13 cellular contexts compared by ENCODE assay signal in genomic region chr17:69870751-69871199, GRCh38.
DNase-seq lines count a peak whose midpoint lies in the region; ATAC-seq and TF ChIP-seq lines count a peak whose summit lies in the region.
"Had no signal": no experiment of that assay in that cellular context is flagged by ENCODE, and none has a peak within 500 bp of the region (broad histone marks: within the 10 kb centered on the region; RNA-seq: fewer than 3 reads in every experiment).

No MANE protein-coding gene starts in this region.

- H3K27me3 ChIP-seq in foreskin keratinocyte (no peaks in the 10 kb centered on the region), smooth muscle cell (ENCODE audit: low read depth) (no peaks in the 10 kb centered on the region)
- H3K27me3 ChIP-seq: adrenal gland had no signal

- 0% methylated on average over 3 of the region's 3 CpGs for WGBS in smooth muscle cell (ENCODE audit: low lambda C conversion rate)

- ATAC-seq in WTC11, result peak; percentile 93
- ATAC-seq in foreskin keratinocyte, result peak; percentile 71
- no peak for ATAC-seq in HG03280 (IDR thresholded peaks at IDR 0.05; ENCODE audit: unreplicated experiment)
- ATAC-seq: HepG2; natural killer cell treated with Interleukin-12 subunit alpha and Interleukin-12 subunit beta and Interleukin-15 and Interleukin-18, amount 100 ng/mL, for 72 hours had no signal

- peak overlapping the region; percentile 57 for H3K4me2 ChIP-seq in smooth muscle cell

- no peaks in the 10 kb centered on the region for H3K27me3 Mint-ChIP-seq in WTC11 (ENCODE audit: low read depth)
- H3K27me3 Mint-ChIP-seq: natural killer cell treated with Interleukin-12 subunit alpha and Interleukin-12 subunit beta and Interleukin-15 and Interleukin-18, amount 100 ng/mL, for 72 hours had no signal

- H3K4me1 Mint-ChIP-seq in WTC11, result peaks cover 45% of the 10 kb centered on the region

- H3K27ac ChIP-seq in HEK293 (ENCODE audit: extremely low read depth, low read depth, low read length) (no peak overlapping the region), foreskin keratinocyte (no peak overlapping the region), smooth muscle cell (ENCODE audit: low read depth) (peak overlapping the region; percentile 71)
- H3K27ac ChIP-seq: adrenal gland had no signal

- no peak for TF ChIP-seq CTCF in HEK293 (tag by site-specific recombination; IDR thresholded peaks at IDR 0.05)
- TF ChIP-seq CTCF in WTC11 (IDR thresholded peaks at IDR 0.05), result no peak
- TF ChIP-seq CTCF in foreskin keratinocyte (conservative IDR thresholded peaks at IDR 0.05), result no peak
- no peak for TF ChIP-seq CTCF in smooth muscle cell (IDR thresholded peaks at IDR 0.05; ENCODE audit: borderline replicate concordance, insufficient read depth, poor library complexity, severe bottlenecking)

- no peaks in the 10 kb centered on the region for H3K79me2 ChIP-seq in smooth muscle cell (ENCODE audit: low read depth)

- POLR2A ChIA-PET in HEK293 (lab: Yijun Ruan, JAX), result no interaction called here
- POLR2A ChIA-PET in WTC11 (lab: Charles Lee), result interaction anchor here (1.0 kb wide), 1 partner anchor 40 kb away, joined by 3 read pairs; no protein-coding TSS in a partner anchor

- no peaks in the 10 kb centered on the region for H4K20me1 ChIP-seq in smooth muscle cell (ENCODE audit: low read depth)

- CTCF ChIA-PET in HEK293 (lab: Yijun Ruan, JAX) (no interaction called here), WTC11 (lab: Charles Lee) (interaction anchor here (1.3 kb wide), 1 partner anchor 264 kb away, joined by 3 read pairs; no protein-coding TSS in a partner anchor)

- H3K4me3 Mint-ChIP-seq in WTC11, result no peak overlapping the region
- H3K4me3 Mint-ChIP-seq: natural killer cell treated with Interleukin-12 subunit alpha and Interleukin-12 subunit beta and Interleukin-15 and Interleukin-18, amount 100 ng/mL, for 72 hours had no signal

- H3K36me3 Mint-ChIP-seq in WTC11, result no peaks in the 10 kb centered on the region

- no peaks in the 10 kb centered on the region for H3K4me1 ChIP-seq in HEK293 (ENCODE audit: control insufficient read depth, insufficient read depth, low read length)
- H3K4me1 ChIP-seq in foreskin keratinocyte, result peaks cover 24% of the 10 kb centered on the region
- peaks cover 25% of the 10 kb centered on the region for H3K4me1 ChIP-seq in smooth muscle cell (ENCODE audit: low read depth)

- H3K9ac ChIP-seq in smooth muscle cell (ENCODE audit: low read depth), result peak overlapping the region; percentile 16

- H3K27ac Mint-ChIP-seq in WTC11, result peak overlapping the region; percentile 37; the same call in 1 of the 2 replicates
- H3K27ac Mint-ChIP-seq: natural killer cell treated with Interleukin-12 subunit alpha and Interleukin-12 subunit beta and Interleukin-15 and Interleukin-18, amount 100 ng/mL, for 72 hours had no signal

- no peaks in the 10 kb centered on the region for H3K9me3 ChIP-seq in HEK293 (ENCODE audit: control insufficient read depth, insufficient read depth, low read depth, low read length)
- H3K9me3 ChIP-seq in smooth muscle cell (replicated peaks; ENCODE audit: low read depth), result no peaks in the 10 kb centered on the region
- H3K9me3 ChIP-seq: adrenal gland had no signal

- H3K4me3 ChIP-seq in HEK293 (ENCODE audit: low read depth, low read length), result no peak overlapping the region
- no peak overlapping the region for H3K4me3 ChIP-seq in smooth muscle cell
- H3K4me3 ChIP-seq: adrenal gland had no signal

- H3F3A ChIP-seq in smooth muscle cell (ENCODE audit: low read depth), result no peaks in the 10 kb centered on the region

- H2AFZ ChIP-seq in smooth muscle cell (ENCODE audit: low read depth), result no peak overlapping the region

- 0 out of 2 replicates have a peak, but pooled peaks cover 3% of the 10 kb centered on the region for H3K9me3 Mint-ChIP-seq in WTC11

- DNase-seq in WTC11 (ENCODE audit: low spot score) (no peak), foreskin keratinocyte (peak; percentile 54 to 82), smooth muscle cell (lab: John Stamatoyannopoulos, UW; ENCODE audit: unreplicated experiment) (no peak), NCI-H1417 (lab: John Stamatoyannopoulos, UW) (no peak)
- no peak for DNase-seq in activated naive CD4-positive, alpha-beta T cell treated with Interleukin-2 at 50 U/mL for 16 hours
- DNase-seq: adrenal gland; DND-41; NCI-H2081 treated with DMSO at 0.1 percent for 48 hours; stimulated activated naive CD4-positive, alpha-beta T cell had no signal

- H3K36me3 ChIP-seq in HEK293 (ENCODE audit: control insufficient read depth in 2 of 2, insufficient read depth in 1 of 2, low read length in 2 of 2), result no peaks in the 10 kb centered on the region
- no peaks in the 10 kb centered on the region for H3K36me3 ChIP-seq in smooth muscle cell (ENCODE audit: low read depth)
- H3K36me3 ChIP-seq: adrenal gland had no signal

TF ChIP-seq in HEK293, 187 proteins besides CTCF, POLR2A, EP300 and RAD21:
- TF ChIP-seq ZNF175 (tag by site-specific recombination; IDR thresholded peaks at IDR 0.05), result no peak
- no peak for TF ChIP-seq ZNF48 (tag by site-specific recombination; IDR thresholded peaks at IDR 0.05)
- TF ChIP-seq, protein P1, sequence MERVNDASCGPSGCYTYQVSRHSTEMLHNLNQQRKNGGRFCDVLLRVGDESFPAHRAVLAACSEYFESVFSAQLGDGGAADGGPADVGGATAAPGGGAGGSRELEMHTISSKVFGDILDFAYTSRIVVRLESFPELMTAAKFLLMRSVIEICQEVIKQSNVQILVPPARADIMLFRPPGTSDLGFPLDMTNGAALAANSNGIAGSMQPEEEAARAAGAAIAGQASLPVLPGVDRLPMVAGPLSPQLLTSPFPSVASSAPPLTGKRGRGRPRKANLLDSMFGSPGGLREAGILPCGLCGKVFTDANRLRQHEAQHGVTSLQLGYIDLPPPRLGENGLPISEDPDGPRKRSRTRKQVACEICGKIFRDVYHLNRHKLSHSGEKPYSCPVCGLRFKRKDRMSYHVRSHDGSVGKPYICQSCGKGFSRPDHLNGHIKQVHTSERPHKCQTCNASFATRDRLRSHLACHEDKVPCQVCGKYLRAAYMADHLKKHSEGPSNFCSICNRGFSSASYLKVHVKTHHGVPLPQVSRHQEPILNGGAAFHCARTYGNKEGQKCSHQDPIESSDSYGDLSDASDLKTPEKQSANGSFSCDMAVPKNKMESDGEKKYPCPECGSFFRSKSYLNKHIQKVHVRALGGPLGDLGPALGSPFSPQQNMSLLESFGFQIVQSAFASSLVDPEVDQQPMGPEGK (tag by site-specific recombination; IDR thresholded peaks at IDR 0.05), result no peak
- TF ChIP-seq GLIS1 (tag by site-specific recombination; IDR thresholded peaks at IDR 0.05), result peak; percentile 48

TF ChIP-seq in WTC11, 78 proteins besides CTCF, POLR2A, EP300 and RAD21 (continues in another document):
- TF ChIP-seq ZNF219 (CRISPR knock-in tag; IDR thresholded peaks at IDR 0.05; ENCODE audit: borderline replicate concordance) (no peak), ZBTB21 (CRISPR knock-in tag; IDR thresholded peaks at IDR 0.05; ENCODE audit: borderline replicate concordance) (no peak), ZNF263 (CRISPR knock-in tag; IDR thresholded peaks at IDR 0.05; ENCODE audit: low read depth) (no peak), USF1 (CRISPR knock-in tag; IDR thresholded peaks at IDR 0.05) (no peak), OVOL2 (CRISPR knock-in tag; IDR thresholded peaks at IDR 0.05; ENCODE audit: borderline replicate concordance) (no peak), ATF2 (CRISPR knock-in tag; IDR thresholded peaks at IDR 0.05; ENCODE audit: borderline replicate concordance, low read depth) (no peak)
- TF ChIP-seq, protein P2, sequence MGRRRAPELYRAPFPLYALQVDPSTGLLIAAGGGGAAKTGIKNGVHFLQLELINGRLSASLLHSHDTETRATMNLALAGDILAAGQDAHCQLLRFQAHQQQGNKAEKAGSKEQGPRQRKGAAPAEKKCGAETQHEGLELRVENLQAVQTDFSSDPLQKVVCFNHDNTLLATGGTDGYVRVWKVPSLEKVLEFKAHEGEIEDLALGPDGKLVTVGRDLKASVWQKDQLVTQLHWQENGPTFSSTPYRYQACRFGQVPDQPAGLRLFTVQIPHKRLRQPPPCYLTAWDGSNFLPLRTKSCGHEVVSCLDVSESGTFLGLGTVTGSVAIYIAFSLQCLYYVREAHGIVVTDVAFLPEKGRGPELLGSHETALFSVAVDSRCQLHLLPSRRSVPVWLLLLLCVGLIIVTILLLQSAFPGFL (CRISPR knock-in tag; IDR thresholded peaks at IDR 0.05; ENCODE audit: borderline replicate concordance), result no peak
- TF ChIP-seq, protein P3, sequence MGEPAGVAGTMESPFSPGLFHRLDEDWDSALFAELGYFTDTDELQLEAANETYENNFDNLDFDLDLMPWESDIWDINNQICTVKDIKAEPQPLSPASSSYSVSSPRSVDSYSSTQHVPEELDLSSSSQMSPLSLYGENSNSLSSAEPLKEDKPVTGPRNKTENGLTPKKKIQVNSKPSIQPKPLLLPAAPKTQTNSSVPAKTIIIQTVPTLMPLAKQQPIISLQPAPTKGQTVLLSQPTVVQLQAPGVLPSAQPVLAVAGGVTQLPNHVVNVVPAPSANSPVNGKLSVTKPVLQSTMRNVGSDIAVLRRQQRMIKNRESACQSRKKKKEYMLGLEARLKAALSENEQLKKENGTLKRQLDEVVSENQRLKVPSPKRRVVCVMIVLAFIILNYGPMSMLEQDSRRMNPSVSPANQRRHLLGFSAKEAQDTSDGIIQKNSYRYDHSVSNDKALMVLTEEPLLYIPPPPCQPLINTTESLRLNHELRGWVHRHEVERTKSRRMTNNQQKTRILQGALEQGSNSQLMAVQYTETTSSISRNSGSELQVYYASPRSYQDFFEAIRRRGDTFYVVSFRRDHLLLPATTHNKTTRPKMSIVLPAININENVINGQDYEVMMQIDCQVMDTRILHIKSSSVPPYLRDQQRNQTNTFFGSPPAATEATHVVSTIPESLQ (CRISPR knock-in tag; IDR thresholded peaks at IDR 0.05), result no peak

Comparison
In these comparisons a context has a peak if more than half of its experiments do, and no peak if none do; other contexts are left out.
1. DNase-seq: peak in foreskin keratinocyte (2 of 2); none in WTC11 (single experiment), smooth muscle cell (single experiment), activated naive CD4-positive, alpha-beta T cell treated with Interleukin-2 at 50 U/mL for 16 hours (single experiment) and NCI-H1417 (0 of 3).